Comparison of ENCODE assay signal across 8 cellular contexts in the genomic region with DNA sequence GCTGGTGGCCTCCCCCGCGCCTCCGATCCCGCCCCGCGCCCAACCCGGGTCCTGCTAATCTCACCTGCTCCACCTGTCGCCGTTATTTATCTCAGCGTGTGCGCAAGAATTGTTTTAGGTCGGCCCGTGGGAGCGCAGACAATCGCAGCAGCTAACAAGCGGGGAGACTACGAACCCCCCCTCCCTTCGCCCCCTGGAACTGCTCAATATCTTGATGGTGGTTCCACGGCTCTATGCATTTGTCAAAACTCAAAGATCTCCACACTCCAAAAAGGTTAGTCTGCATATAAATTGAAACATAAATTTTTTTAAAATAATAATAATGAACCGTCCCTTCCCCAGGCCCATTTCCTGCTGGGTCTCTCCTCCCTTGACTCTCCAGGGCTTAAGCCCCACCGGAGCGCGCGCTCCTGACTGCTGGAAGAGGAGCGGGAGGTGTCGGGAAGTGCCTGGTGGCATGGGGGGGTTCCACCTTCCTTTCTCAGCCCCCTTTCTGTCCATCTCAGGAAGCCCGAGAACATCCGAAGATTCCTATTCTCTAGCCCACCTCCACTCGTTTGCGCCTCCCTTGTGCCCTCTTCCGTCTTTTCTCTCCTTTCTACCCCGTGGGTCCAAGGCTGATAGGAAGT. TPM values are rescaled to one million over a fixed set of nuclear protein-coding genes. Genes with fewer than 3 reads are reported as not detected.
DNase-seq lines count a peak whose midpoint lies in the region; ATAC-seq and TF ChIP-seq lines count a peak whose summit lies in the region.

No MANE protein-coding gene starts in this region.

- H3K36me3 Mint-ChIP-seq in endothelial cell (ENCODE audit: low read depth, unreplicated experiment): peaks cover 4% of the 10 kb centered on the region

- peaks cover 22% of the 10 kb centered on the region for H3K4me1 ChIP-seq in psoas muscle

- peak overlapping the region; percentile 88 for H3K4me3 Mint-ChIP-seq in endothelial cell (ENCODE audit: unreplicated experiment)

- no peak for TF ChIP-seq CTCF in endothelial cell (IDR thresholded peaks at IDR 0.05; ENCODE audit: unreplicated experiment)
- no peak for TF ChIP-seq CTCF in psoas muscle (IDR thresholded peaks at IDR 0.05)

- no peaks in the 10 kb centered on the region for H3K9me3 ChIP-seq in psoas muscle

- peaks cover 26% of the 10 kb centered on the region for H3K27me3 Mint-ChIP-seq in endothelial cell (ENCODE audit: unreplicated experiment)

- peaks cover 20% of the 10 kb centered on the region for H3K4me1 Mint-ChIP-seq in endothelial cell (ENCODE audit: unreplicated experiment)

- H3K36me3 ChIP-seq in psoas muscle (ENCODE audit: insufficient read depth in 1 of 2, low read depth in 1 of 2): no peaks in the 10 kb centered on the region

- no peaks in the 10 kb centered on the region for H3K9me3 Mint-ChIP-seq in endothelial cell (ENCODE audit: unreplicated experiment)

- H3K27ac ChIP-seq in psoas muscle: no peak overlapping the region

- intact Hi-C loops in psoas muscle (cut with DNase I): loop anchor here in 1 of 2 donors (10.0 kb wide), 1 partner anchor 314 kb away; no protein-coding TSS in a partner anchor

- DNase-seq in activated T-cell treated with anti-CD3 and anti-CD28 coated beads for 1 hour (ENCODE audit: low read depth): peak; percentile 63
- no peak for DNase-seq in activated T-cell treated with anti-CD3 and anti-CD28 coated beads, Interleukin-2, amount 50 U/mL, for 1 hour
- DNase-seq in T-helper 2 cell: peak in 3 of 5 experiments; percentile 58 to 74 (median 68)
- DNase-seq in endothelial cell (ENCODE audit: low spot score): no peak
- DNase-seq in psoas muscle: no peak
- no peak for DNase-seq in pons (ENCODE audit: low spot score)
- no peak for DNase-seq in hepatic stellate cell (ENCODE audit: low spot score)
- DNase-seq in HT-29 (ENCODE audit: low spot score): no peak

- H3K4me3 ChIP-seq in psoas muscle: peak overlapping the region; percentile 86

- no peak overlapping the region for H3K27ac Mint-ChIP-seq in endothelial cell (ENCODE audit: unreplicated experiment)

- ATAC-seq in psoas muscle: no peak

- peaks cover 0 to 27% (median 8%) of the 10 kb centered on the region in 3 donors for H3K27me3 ChIP-seq in psoas muscle (ENCODE audit: insufficient read depth in 3 of 3, low read length in 2 of 3)

- 35 to 40% (median 36%) methylated on average over 32 of the region's 32 CpGs for WGBS in psoas muscle, 3 donors

RNA-seq across cellular contexts. Expression of a gene that starts 1.6 kb away (rescaled TPM):
- 4.8 TPM for total RNA-seq in endothelial cell (ENCODE audit: unreplicated experiment)
- total RNA-seq in psoas muscle: 1 to 10 TPM in 1 of 4 donors, under 1 TPM in 3; 0.08 to 1.4 (median 0.53) TPM
- polyA plus RNA-seq in psoas muscle: under 1 TPM; 0.17 to 0.22 (median 0.22) TPM
- total RNA-seq in HT-29 (2014; rRNA removed; shearing (Covaris generic)): not detected in 2 replicates

Comparison
In these comparisons a context has a peak if more than half of its experiments do, and no peak if none do; other contexts are left out.
1. DNase-seq: peak in activated T-cell treated with anti-CD3 and anti-CD28 coated beads for 1 hour (single experiment) and T-helper 2 cell (3 of 5); none in activated T-cell treated with anti-CD3 and anti-CD28 coated beads, Interleukin-2, amount 50 U/mL, for 1 hour (single experiment), endothelial cell (single experiment), psoas muscle (0 of 2), pons (single experiment), hepatic stellate cell (single experiment) and HT-29 (single experiment).